Comparison of ENCODE assay signal across 10 cellular contexts in the genomic region with DNA sequence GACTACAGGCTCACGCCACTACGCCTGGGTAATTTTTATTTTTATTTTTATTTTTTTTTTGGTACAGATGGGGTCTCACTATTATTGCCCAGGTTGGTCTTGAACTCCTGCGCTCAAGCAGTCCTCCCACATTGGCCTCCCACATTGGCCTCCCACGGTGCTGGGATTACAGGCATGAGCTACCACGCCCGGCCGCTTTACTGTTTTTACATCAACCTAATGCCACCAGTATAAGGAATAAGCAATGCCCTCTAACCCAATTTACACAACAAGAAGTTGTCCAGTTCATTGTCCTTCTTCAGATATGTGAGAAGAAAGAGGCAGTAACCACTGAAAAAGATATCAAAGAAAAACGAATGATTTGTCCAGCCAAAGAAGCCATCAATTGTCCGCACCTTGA.
"Had no signal": no experiment of that assay in that cellular context is flagged by ENCODE, and none has a peak within 500 bp of the region (broad histone marks: within the 10 kb centered on the region; RNA-seq: fewer than 3 reads in every experiment).

No MANE protein-coding gene starts in this region.

- DNase-seq: activated CD4-positive, alpha-beta T cell treated with anti-CD3 and anti-CD28 coated beads, Interleukin-2, amount 50 U/mL, for 4 hours; activated naive CD8-positive, alpha-beta T cell treated with anti-CD3 and anti-CD28 coated beads, Interleukin-2, amount 10 ng/mL, durations not matched to agents 7 days and 5 days; central memory CD4-positive, alpha-beta T cell; foreskin keratinocyte; glutamatergic neuron; islet precursor cell; nephron progenitor cell; occipital lobe; retina; SW 1271 had no signal

- H3K4me1 ChIP-seq: foreskin keratinocyte had no signal

- H3K27me3 ChIP-seq: foreskin keratinocyte had no signal

- ATAC-seq: foreskin keratinocyte had no signal

- H3K27ac ChIP-seq: foreskin keratinocyte had no signal
